ENCODE assay signal across 13 cellular contexts in genomic region chr6:64694356-64694755, GRCh38.
DNase-seq lines count a peak whose midpoint lies in the region; ATAC-seq and TF ChIP-seq lines count a peak whose summit lies in the region.
"Had no signal": no experiment of that assay in that cellular context is flagged by ENCODE, and none has a peak within 500 bp of the region (broad histone marks: within the 10 kb centered on the region; RNA-seq: fewer than 3 reads in every experiment).

No MANE protein-coding gene starts in this region.

- H3K4me3 ChIP-seq in epithelial cell of proximal tubule (ENCODE audit: low read depth, low read length) = no peak overlapping the region
- H3K4me3 ChIP-seq: GM12878, GM23338 had no signal

- no peak for ATAC-seq in GM19397 (IDR thresholded peaks at IDR 0.05; ENCODE audit: unreplicated experiment)
- ATAC-seq: GM12878, GM23338 had no signal

- DNase-seq in M059J (ENCODE audit: low read depth) (peak; percentile 72), epithelial cell of proximal tubule (ENCODE audit: low read depth) (peak; percentile 29), kidney tubule cell (ENCODE audit: low spot score) (peak; percentile 61), ecto neural progenitor cell (ENCODE audit: low spot score) (no peak), OCI-M1 (lab: John Stamatoyannopoulos, UW) (no peak), amniotic stem cell (lab: John Stamatoyannopoulos, UW) (no peak)
- DNase-seq: BE2C; CD4-positive, alpha-beta memory T cell; DMS79; H7 had no signal

- no peak for TF ChIP-seq CTCF in epithelial cell of proximal tubule (conservative IDR thresholded peaks at IDR 0.05; ENCODE audit: low read depth, low read length)

Comparison
In these comparisons a context has a peak if more than half of its experiments do, and no peak if none do; other contexts are left out.
1. DNase-seq: peak in M059J (single experiment), epithelial cell of proximal tubule (single experiment) and kidney tubule cell (single experiment); none in ecto neural progenitor cell (single experiment), OCI-M1 (single experiment) and amniotic stem cell (single experiment).